Comparison of ENCODE assay signal across 1 cellular context in the genomic region with DNA sequence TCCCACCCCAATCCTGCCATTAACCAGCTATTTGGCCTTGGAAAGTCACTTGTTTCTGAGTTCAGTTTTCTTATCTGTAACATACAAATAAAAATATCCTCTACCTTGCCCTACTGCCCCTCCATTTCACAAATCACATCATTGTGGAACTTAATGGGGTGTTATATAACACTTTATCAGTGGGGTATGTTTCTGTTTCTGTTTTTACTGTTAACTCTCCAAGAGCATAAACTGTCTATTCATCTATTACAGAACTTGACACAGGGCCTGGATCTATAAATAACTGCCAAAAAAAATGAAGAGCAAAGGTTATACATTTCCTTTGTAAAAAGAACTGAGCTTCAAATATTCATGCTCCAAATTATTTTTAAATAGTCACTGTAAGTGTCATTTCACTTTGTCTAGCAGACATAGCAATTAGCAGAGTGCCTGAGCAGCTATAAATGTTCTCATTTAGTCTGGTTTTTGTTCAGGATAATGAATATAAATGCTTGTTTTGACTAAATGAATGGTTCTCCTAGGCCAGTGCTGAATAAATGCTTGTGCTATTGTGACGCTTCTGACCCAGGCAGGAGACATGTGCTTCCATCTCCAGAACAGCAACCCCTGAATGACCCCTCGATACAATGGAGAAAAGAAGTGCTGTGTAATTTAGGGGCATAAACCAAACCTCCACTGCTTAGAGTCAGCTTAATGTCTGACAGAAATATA.
TF ChIP-seq lines count a peak whose summit lies in the region.

No MANE protein-coding gene starts in this region.

TF ChIP-seq in GM12878, 131 proteins besides CTCF, POLR2A, EP300 and RAD21:
- TF ChIP-seq RUNX3 (IDR thresholded peaks at IDR 0.05; ENCODE audit: low read length) = no peak
- TF ChIP-seq SUZ12 (IDR thresholded peaks at IDR 0.05; ENCODE audit: unreplicated experiment) = no peak
- TF ChIP-seq, protein P1, sequence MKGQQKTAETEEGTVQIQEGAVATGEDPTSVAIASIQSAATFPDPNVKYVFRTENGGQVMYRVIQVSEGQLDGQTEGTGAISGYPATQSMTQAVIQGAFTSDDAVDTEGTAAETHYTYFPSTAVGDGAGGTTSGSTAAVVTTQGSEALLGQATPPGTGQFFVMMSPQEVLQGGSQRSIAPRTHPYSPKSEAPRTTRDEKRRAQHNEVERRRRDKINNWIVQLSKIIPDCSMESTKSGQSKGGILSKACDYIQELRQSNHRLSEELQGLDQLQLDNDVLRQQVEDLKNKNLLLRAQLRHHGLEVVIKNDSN (IDR thresholded peaks at IDR 0.05; ENCODE audit: borderline replicate concordance, extremely low read length, insufficient read depth, low read depth, low read length) = no peak
- no peak for TF ChIP-seq PAX8 (IDR thresholded peaks at IDR 0.05)
- no peak for TF ChIP-seq NRF1 (conservative IDR thresholded peaks at IDR 0.05; ENCODE audit: low read depth, low read length)
- TF ChIP-seq, protein P2, sequence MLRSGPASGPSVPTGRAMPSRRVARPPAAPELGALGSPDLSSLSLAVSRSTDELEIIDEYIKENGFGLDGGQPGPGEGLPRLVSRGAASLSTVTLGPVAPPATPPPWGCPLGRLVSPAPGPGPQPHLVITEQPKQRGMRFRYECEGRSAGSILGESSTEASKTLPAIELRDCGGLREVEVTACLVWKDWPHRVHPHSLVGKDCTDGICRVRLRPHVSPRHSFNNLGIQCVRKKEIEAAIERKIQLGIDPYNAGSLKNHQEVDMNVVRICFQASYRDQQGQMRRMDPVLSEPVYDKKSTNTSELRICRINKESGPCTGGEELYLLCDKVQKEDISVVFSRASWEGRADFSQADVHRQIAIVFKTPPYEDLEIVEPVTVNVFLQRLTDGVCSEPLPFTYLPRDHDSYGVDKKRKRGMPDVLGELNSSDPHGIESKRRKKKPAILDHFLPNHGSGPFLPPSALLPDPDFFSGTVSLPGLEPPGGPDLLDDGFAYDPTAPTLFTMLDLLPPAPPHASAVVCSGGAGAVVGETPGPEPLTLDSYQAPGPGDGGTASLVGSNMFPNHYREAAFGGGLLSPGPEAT (IDR thresholded peaks at IDR 0.05; ENCODE audit: low read depth) = no peak
- 0 out of 2 replicates have a peak, but pooled peaks have one; percentile 31 for TF ChIP-seq ZNF384 (IDR thresholded peaks at IDR 0.05; ENCODE audit: borderline replicate concordance, low read depth, low read length)
